ENCODE assay signal across 17 cellular contexts in genomic region chr18:23551978-23552377, GRCh38.
"Had no signal": no experiment of that assay in that cellular context is flagged by ENCODE, and none has a peak within 500 bp of the region (broad histone marks: within the 10 kb centered on the region; RNA-seq: fewer than 3 reads in every experiment).

No MANE protein-coding gene starts in this region.

- H3K27ac ChIP-seq: neutrophil, SJSA1 had no signal

- H3K4me3 ChIP-seq: lung, SJSA1 had no signal

- H3K4me3 Mint-ChIP-seq: brain had no signal

- H3K27me3 ChIP-seq: neutrophil, SJSA1 had no signal

- H3K9me3 ChIP-seq: neutrophil, SJSA1 had no signal

- ATAC-seq: stimulated activated naive CD8-positive, alpha-beta T cell treated with anti-CD3 and anti-CD28 coated beads, Interleukin-15, Interleukin-2, amounts not matched to agents 100 U/mL and 50 U/mL, for 24 hours had no signal

- FAIRE-seq: endothelial cell of umbilical vein had no signal

- DNase-seq: activated CD4-positive, alpha-beta T cell treated with anti-CD3 and anti-CD28 coated beads for 1 hour; activated CD4-positive, alpha-beta T cell treated with anti-CD3 and anti-CD28 coated beads, Interleukin-2, amount 50 U/mL, for 4 hours; activated naive CD4-positive, alpha-beta T cell treated with Interleukin-2 at 50 U/mL for 16 hours; activated T-cell treated with anti-CD3 and anti-CD28 coated beads for 4 hours; cortex of kidney; effector CD4-positive, alpha-beta T cell; foreskin melanocyte; head of caudate nucleus; posterior cingulate gyrus; stimulated activated CD4-positive, alpha-beta T cell treated with anti-CD3 and anti-CD28 coated beads, Interleukin-15, amount 100 ng/mL, for 24 hours; stimulated activated CD4-positive, alpha-beta T cell treated with anti-CD3 and anti-CD28 coated beads, Interleukin-4, amount 100 ng/mL, for 1 hour; stimulated activated naive CD8-positive, alpha-beta T cell treated with anti-CD3 and anti-CD28 coated beads, Interleukin-15, Interleukin-2, amounts not matched to agents 100 U/mL and 50 U/mL, for 24 hours had no signal

- H3K4me1 ChIP-seq: SJSA1 had no signal

- H3K4me1 Mint-ChIP-seq: brain had no signal

- H3K9me3 Mint-ChIP-seq: brain had no signal
